8 cellular contexts compared by ENCODE assay signal in genomic region chr2:11129598-11130449, GRCh38. TPM values are rescaled to one million over a fixed set of nuclear protein-coding genes. Genes with fewer than 3 reads are reported as not detected.
DNase-seq lines count a peak whose midpoint lies in the region; ATAC-seq, FAIRE-seq and TF ChIP-seq lines count a peak whose summit lies in the region.

No MANE protein-coding gene starts in this region.

- H3K27ac Mint-ChIP-seq in activated CD4-positive, alpha-beta T cell treated with anti-CD3 and anti-CD28 coated beads, Interleukin-2, amount 10 ng/mL, durations not matched to agents 24 days and 14 days: peak overlapping the region; percentile 37

- no peak for TF ChIP-seq CTCF in D721Med (IDR thresholded peaks at IDR 0.05; ENCODE audit: insufficient read depth, missing control alignments)

- peak overlapping the region; percentile 76 for H3K4me3 Mint-ChIP-seq in activated CD4-positive, alpha-beta T cell treated with anti-CD3 and anti-CD28 coated beads, Interleukin-2, amount 10 ng/mL, durations not matched to agents 24 days and 14 days

- H3K36me3 ChIP-seq in muscle layer of duodenum (ENCODE audit: control insufficient read depth in 1 of 2, insufficient read depth in 2 of 2, low read length in 2 of 2): no peaks in the 10 kb centered on the region

- no peak overlapping the region for H3K27ac ChIP-seq in muscle layer of duodenum (ENCODE audit: low read length)

- no peak for FAIRE-seq in D721Med (lab: Jason Lieb, UNC)

- H3K27me3 ChIP-seq in muscle layer of duodenum (ENCODE audit: low read depth, low read length): peaks cover 2% of the 10 kb centered on the region

- H3K27me3 Mint-ChIP-seq in activated CD4-positive, alpha-beta T cell treated with anti-CD3 and anti-CD28 coated beads, Interleukin-2, amount 10 ng/mL, durations not matched to agents 24 days and 14 days: peaks cover 6% of the 10 kb centered on the region

- peak overlapping the region; percentile 42 to 65 for H3K4me3 ChIP-seq in muscle layer of duodenum (ENCODE audit: low read depth in 1 of 2, low read length in 2 of 2)

- ATAC-seq in GM21737 (IDR thresholded peaks at IDR 0.05; ENCODE audit: unreplicated experiment): peak; percentile 79

- H3K4me1 Mint-ChIP-seq in activated CD4-positive, alpha-beta T cell treated with anti-CD3 and anti-CD28 coated beads, Interleukin-2, amount 10 ng/mL, durations not matched to agents 24 days and 14 days: peaks cover 14% of the 10 kb centered on the region

- DNase-seq in D721Med (ENCODE audit: insufficient read length, low spot score) (peak; percentile 68), NCI-H1417 (lab: John Stamatoyannopoulos, UW) (peak; percentile 82 to 95 (median 85)), ecto neural progenitor cell (ENCODE audit: low spot score) (peak; percentile 92), RKO (ENCODE audit: low spot score) (no peak)
- DNase-seq in activated CD4-positive, alpha-beta T cell treated with anti-CD3 and anti-CD28 coated beads, Interleukin-2, amount 10 ng/mL, durations not matched to agents 24 days and 14 days: peak; percentile 96
- peak; percentile 42 for DNase-seq in stimulated activated CD8-positive, alpha-beta memory T cell treated with anti-CD3 and anti-CD28 coated beads, Interleukin-7, amount 100 ng/mL, for 24 hours (ENCODE audit: low read depth)

- intact Hi-C loops in activated CD4-positive, alpha-beta T cell treated with anti-CD3 and anti-CD28 coated beads, Interleukin-2, amount 10 ng/mL, durations not matched to agents 24 days and 14 days (cut with micrococcal nuclease): loop anchor here (5.0 to 10.0 kb wide), 2 partner anchors 285 to 337 kb away; partner anchors contain the start of gene E2F6

- H3K36me3 Mint-ChIP-seq in activated CD4-positive, alpha-beta T cell treated with anti-CD3 and anti-CD28 coated beads, Interleukin-2, amount 10 ng/mL, durations not matched to agents 24 days and 14 days (ENCODE audit: low read depth): no peaks in the 10 kb centered on the region

- peaks cover 11 to 19% of the 10 kb centered on the region in 2 donors for H3K4me1 ChIP-seq in muscle layer of duodenum (ENCODE audit: control insufficient read depth in 1 of 2, insufficient read depth in 2 of 2, low read length in 2 of 2)

- H3K9me3 Mint-ChIP-seq in activated CD4-positive, alpha-beta T cell treated with anti-CD3 and anti-CD28 coated beads, Interleukin-2, amount 10 ng/mL, durations not matched to agents 24 days and 14 days: no peaks in the 10 kb centered on the region

- H3K9me3 ChIP-seq in muscle layer of duodenum (ENCODE audit: control insufficient read depth in 1 of 2, low read length in 2 of 2): no peaks in the 10 kb centered on the region

RNA-seq across cellular contexts. Expression of gene SLC66A3, which starts 25.4 kb away (rescaled TPM):
- 7.6 and 10.4 TPM in 2 replicates for total RNA-seq in activated CD4-positive, alpha-beta T cell treated with anti-CD3 and anti-CD28 coated beads, Interleukin-2, amount 10 ng/mL, durations not matched to agents 24 days and 14 days
